ENCODE assay signal across 11 cellular contexts in the genomic region with DNA sequence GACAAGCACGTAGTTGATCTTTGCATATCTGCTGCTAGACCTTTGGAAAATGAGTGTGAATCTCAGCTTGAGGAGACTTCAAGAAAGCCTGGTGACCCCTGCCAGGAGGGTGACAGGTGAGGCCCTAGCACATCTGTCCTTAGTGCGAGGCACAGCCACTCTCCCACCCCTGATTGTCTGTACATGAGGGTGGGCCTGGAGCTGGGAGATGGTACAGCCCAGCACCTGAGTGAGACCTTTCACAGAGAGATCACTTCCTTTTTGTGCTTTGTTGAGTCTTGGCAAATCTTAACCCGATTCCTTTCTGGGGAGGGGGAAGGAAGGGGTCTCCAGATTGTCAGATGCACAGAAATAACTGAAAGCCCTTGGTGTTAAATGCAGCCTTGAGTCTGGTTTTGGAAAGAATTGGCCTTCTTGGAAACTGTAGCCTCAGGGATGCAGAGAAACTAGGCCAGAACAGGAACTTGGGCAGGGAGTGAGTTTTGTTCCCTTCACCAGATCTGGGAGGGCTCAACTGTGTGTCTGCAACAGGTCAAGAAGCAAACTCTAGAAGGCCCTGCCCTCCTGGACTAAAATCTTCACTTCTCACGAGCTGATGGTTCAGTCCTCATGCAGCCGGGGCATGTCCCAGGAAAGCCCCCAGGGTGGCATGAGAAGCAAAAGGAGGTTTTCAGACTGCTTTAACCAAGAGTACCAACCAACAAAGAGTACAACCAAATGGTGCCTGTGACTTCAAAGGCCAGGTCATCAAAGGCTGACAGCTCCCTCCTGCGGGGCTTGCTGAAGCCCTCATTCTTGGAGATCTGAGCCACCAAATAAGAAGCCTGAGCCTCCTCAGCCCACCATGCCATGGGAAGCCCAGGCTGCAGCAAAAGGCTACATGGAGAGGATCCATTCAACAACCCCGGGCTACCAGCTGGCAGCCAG. TPM values are rescaled to one million over a fixed set of nuclear protein-coding genes. Genes with fewer than 3 reads are reported as not detected.
DNase-seq lines count a peak whose midpoint lies in the region; ATAC-seq and TF ChIP-seq lines count a peak whose summit lies in the region.
"Had no signal": no experiment of that assay in that cellular context is flagged by ENCODE, and none has a peak within 500 bp of the region (broad histone marks: within the 10 kb centered on the region; RNA-seq: fewer than 3 reads in every experiment).

No MANE protein-coding gene starts in this region.

- intact Hi-C loops in activated CD4-positive, alpha-beta T cell treated with anti-CD3 and anti-CD28 coated beads for 36 hours (cut with DNase I, micrococcal nuclease) = no loop called here
- intact Hi-C loops in natural killer cell (cut with micrococcal nuclease) = no loop called here

- peaks cover 70% of the 10 kb centered on the region for H3K4me1 Mint-ChIP-seq in activated CD4-positive, alpha-beta T cell treated with anti-CD3 and anti-CD28 coated beads for 36 hours
- H3K4me1 Mint-ChIP-seq in activated CD4-positive, alpha-beta memory T cell treated with anti-CD3 and anti-CD28 coated beads, Interleukin-2, amount 10 ng/mL, durations not matched to agents 7 days and 5 days = peaks cover 61% of the 10 kb centered on the region
- peaks cover 40 to 58% of the 10 kb centered on the region in 2 donors for H3K4me1 Mint-ChIP-seq in natural killer cell

- H3K9me3 Mint-ChIP-seq in activated CD4-positive, alpha-beta T cell treated with anti-CD3 and anti-CD28 coated beads for 36 hours (ENCODE audit: low read depth) = no peaks in the 10 kb centered on the region
- H3K9me3 Mint-ChIP-seq in activated CD4-positive, alpha-beta memory T cell treated with anti-CD3 and anti-CD28 coated beads, Interleukin-2, amount 10 ng/mL, durations not matched to agents 7 days and 5 days = no peaks in the 10 kb centered on the region
- no peaks in the 10 kb centered on the region for H3K9me3 Mint-ChIP-seq in natural killer cell

- no peak overlapping the region for H3K4me3 Mint-ChIP-seq in activated CD4-positive, alpha-beta T cell treated with anti-CD3 and anti-CD28 coated beads for 36 hours
- no peak overlapping the region for H3K4me3 Mint-ChIP-seq in activated CD4-positive, alpha-beta memory T cell treated with anti-CD3 and anti-CD28 coated beads, Interleukin-2, amount 10 ng/mL, durations not matched to agents 7 days and 5 days
- H3K4me3 Mint-ChIP-seq in natural killer cell = no peak overlapping the region

- POLR2A ChIA-PET in activated CD4-positive, alpha-beta T cell treated with anti-CD3 and anti-CD28 coated beads for 36 hours (lab: Charles Lee) = no interaction called here
- POLR2A ChIA-PET in activated CD4-positive, alpha-beta memory T cell treated with anti-CD3 and anti-CD28 coated beads, Interleukin-2, amount 10 ng/mL, durations not matched to agents 7 days and 5 days (lab: Charles Lee) = interaction anchor here (0.9 to 8.1 kb wide), 7 partner anchors 16 to 91 kb away, joined by 3 to 124 read pairs (median 3); partner anchors contain the start of gene SEMA4D

- no peaks in the 10 kb centered on the region for H3K36me3 Mint-ChIP-seq in activated CD4-positive, alpha-beta T cell treated with anti-CD3 and anti-CD28 coated beads for 36 hours (ENCODE audit: low read depth)
- H3K36me3 Mint-ChIP-seq in activated CD4-positive, alpha-beta memory T cell treated with anti-CD3 and anti-CD28 coated beads, Interleukin-2, amount 10 ng/mL, durations not matched to agents 7 days and 5 days (ENCODE audit: low read depth) = peaks cover 4% of the 10 kb centered on the region
- no peaks in the 10 kb centered on the region for H3K36me3 Mint-ChIP-seq in natural killer cell

- H3K27me3 Mint-ChIP-seq in activated CD4-positive, alpha-beta T cell treated with anti-CD3 and anti-CD28 coated beads for 36 hours = no peaks in the 10 kb centered on the region
- no peaks in the 10 kb centered on the region for H3K27me3 Mint-ChIP-seq in activated CD4-positive, alpha-beta memory T cell treated with anti-CD3 and anti-CD28 coated beads, Interleukin-2, amount 10 ng/mL, durations not matched to agents 7 days and 5 days
- H3K27me3 Mint-ChIP-seq in natural killer cell (ENCODE audit: low read depth in 2 of 2) = no peaks in the 10 kb centered on the region

- TF ChIP-seq CTCF in GM12873 (IDR thresholded peaks at IDR 0.05; ENCODE audit: insufficient read depth, low read depth, low read length, missing control alignments) = peak; percentile 28
- no peak for TF ChIP-seq CTCF in natural killer cell (IDR thresholded peaks at IDR 0.05)

- ATAC-seq in activated CD4-positive, alpha-beta T cell treated with anti-CD3 and anti-CD28 coated beads for 36 hours = no peak
- ATAC-seq in natural killer cell = no peak
- ATAC-seq in HG02588 (IDR thresholded peaks at IDR 0.05; ENCODE audit: unreplicated experiment) = no peak
- ATAC-seq in HG02840 (IDR thresholded peaks at IDR 0.05; ENCODE audit: low FRiP score, unreplicated experiment) = no peak

- peak overlapping the region; percentile 65 for H3K27ac Mint-ChIP-seq in activated CD4-positive, alpha-beta T cell treated with anti-CD3 and anti-CD28 coated beads for 36 hours
- H3K27ac Mint-ChIP-seq in activated CD4-positive, alpha-beta memory T cell treated with anti-CD3 and anti-CD28 coated beads, Interleukin-2, amount 10 ng/mL, durations not matched to agents 7 days and 5 days = peak overlapping the region; percentile 54
- H3K27ac Mint-ChIP-seq in natural killer cell = peak overlapping the region; percentile 84 to 95

- DNase-seq in activated CD4-positive, alpha-beta T cell treated with anti-CD3 and anti-CD28 coated beads for 36 hours = no peak
- DNase-seq in activated CD4-positive, alpha-beta T cell treated with anti-CD3 and anti-CD28 coated beads for 48 hours = no peak
- no peak for DNase-seq in activated CD4-positive, alpha-beta memory T cell treated with anti-CD3 and anti-CD28 coated beads, Interleukin-2, amount 10 ng/mL, durations not matched to agents 7 days and 5 days
- DNase-seq in natural killer cell (no peak), putamen (ENCODE audit: low spot score) (no peak)
- DNase-seq: mesendoderm, ovary, uterus had no signal

- CTCF ChIA-PET in activated CD4-positive, alpha-beta T cell treated with anti-CD3 and anti-CD28 coated beads for 36 hours (lab: Charles Lee) = interaction anchor here (0.7 to 1.4 kb wide), 6 partner anchors 11 to 116 kb away, joined by 3 read pairs; no protein-coding TSS in a partner anchor
- CTCF ChIA-PET in activated CD4-positive, alpha-beta memory T cell treated with anti-CD3 and anti-CD28 coated beads, Interleukin-2, amount 10 ng/mL, durations not matched to agents 7 days and 5 days (lab: Charles Lee) = interaction anchor here (1.0 to 1.4 kb wide), 2 partner anchors 15 to 30 kb away, joined by 3 to 6 read pairs; no protein-coding TSS in a partner anchor

RNA-seq across cellular contexts. Expression of gene SEMA4D, which starts 20.8 kb away (rescaled TPM):
- total RNA-seq in activated CD4-positive, alpha-beta T cell treated with anti-CD3 and anti-CD28 coated beads for 36 hours = 100 to 1,000 TPM; 215 to 226 TPM
- total RNA-seq in activated CD4-positive, alpha-beta memory T cell treated with anti-CD3 and anti-CD28 coated beads, Interleukin-2, amount 10 ng/mL, durations not matched to agents 7 days and 5 days = 100 to 1,000 TPM; 339 to 350 TPM
- total RNA-seq in natural killer cell = 100 to 1,000 TPM; 354 to 448 (median 420) TPM
